Comparison of ENCODE assay signal across 3 cellular contexts in the genomic region with DNA sequence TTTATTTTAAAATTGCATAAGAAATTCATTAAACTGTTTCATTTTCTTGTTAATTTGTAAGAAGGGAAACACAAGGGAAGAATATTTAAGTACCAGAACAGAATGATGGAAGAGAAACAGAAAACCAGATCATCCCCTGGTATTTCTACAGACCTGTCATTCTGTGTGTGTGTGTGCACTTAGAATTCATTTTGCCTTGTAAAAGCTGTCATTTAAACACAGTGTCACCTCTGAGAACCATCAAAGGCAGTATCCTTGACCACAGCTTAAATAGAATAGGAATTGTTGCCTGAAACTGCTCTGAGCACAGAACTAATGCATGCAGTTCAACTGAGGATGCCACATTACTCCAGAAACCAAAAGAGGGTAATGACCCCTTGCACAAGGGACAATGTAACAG.
TF ChIP-seq lines count a peak whose summit lies in the region.

No MANE protein-coding gene starts in this region.

TF ChIP-seq in SK-N-SH treated with all-trans-retinoic acid at 6 μM for 48 hours, 23 proteins besides CTCF, POLR2A, EP300 and RAD21 (continued from another document):
- TF ChIP-seq ZFP30 (CRISPR knock-in tag; IDR thresholded peaks at IDR 0.05) (no peak), CSDC2 (CRISPR knock-in tag; IDR thresholded peaks at IDR 0.05) (no peak), GLIS3 (CRISPR knock-in tag; IDR thresholded peaks at IDR 0.05) (no peak), ZNF8 (CRISPR knock-in tag; IDR thresholded peaks at IDR 0.05) (no peak), RARB (CRISPR knock-in tag; IDR thresholded peaks at IDR 0.05) (no peak)
- TF ChIP-seq, protein P1, sequence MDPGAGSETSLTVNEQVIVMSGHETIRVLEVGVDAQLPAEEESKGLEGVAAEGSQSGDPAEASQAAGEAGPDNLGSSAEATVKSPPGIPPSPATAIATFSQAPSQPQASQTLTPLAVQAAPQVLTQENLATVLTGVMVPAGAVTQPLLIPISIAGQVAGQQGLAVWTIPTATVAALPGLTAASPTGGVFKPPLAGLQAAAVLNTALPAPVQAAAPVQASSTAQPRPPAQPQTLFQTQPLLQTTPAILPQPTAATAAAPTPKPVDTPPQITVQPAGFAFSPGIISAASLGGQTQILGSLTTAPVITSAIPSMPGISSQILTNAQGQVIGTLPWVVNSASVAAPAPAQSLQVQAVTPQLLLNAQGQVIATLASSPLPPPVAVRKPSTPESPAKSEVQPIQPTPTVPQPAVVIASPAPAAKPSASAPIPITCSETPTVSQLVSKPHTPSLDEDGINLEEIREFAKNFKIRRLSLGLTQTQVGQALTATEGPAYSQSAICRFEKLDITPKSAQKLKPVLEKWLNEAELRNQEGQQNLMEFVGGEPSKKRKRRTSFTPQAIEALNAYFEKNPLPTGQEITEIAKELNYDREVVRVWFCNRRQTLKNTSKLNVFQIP (CRISPR knock-in tag; IDR thresholded peaks at IDR 0.05; ENCODE audit: borderline replicate concordance, low read depth) = no peak
- TF ChIP-seq, protein P2, sequence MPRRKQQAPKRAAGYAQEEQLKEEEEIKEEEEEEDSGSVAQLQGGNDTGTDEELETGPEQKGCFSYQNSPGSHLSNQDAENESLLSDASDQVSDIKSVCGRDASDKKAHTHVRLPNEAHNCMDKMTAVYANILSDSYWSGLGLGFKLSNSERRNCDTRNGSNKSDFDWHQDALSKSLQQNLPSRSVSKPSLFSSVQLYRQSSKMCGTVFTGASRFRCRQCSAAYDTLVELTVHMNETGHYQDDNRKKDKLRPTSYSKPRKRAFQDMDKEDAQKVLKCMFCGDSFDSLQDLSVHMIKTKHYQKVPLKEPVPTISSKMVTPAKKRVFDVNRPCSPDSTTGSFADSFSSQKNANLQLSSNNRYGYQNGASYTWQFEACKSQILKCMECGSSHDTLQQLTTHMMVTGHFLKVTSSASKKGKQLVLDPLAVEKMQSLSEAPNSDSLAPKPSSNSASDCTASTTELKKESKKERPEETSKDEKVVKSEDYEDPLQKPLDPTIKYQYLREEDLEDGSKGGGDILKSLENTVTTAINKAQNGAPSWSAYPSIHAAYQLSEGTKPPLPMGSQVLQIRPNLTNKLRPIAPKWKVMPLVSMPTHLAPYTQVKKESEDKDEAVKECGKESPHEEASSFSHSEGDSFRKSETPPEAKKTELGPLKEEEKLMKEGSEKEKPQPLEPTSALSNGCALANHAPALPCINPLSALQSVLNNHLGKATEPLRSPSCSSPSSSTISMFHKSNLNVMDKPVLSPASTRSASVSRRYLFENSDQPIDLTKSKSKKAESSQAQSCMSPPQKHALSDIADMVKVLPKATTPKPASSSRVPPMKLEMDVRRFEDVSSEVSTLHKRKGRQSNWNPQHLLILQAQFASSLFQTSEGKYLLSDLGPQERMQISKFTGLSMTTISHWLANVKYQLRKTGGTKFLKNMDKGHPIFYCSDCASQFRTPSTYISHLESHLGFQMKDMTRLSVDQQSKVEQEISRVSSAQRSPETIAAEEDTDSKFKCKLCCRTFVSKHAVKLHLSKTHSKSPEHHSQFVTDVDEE (CRISPR knock-in tag; IDR thresholded peaks at IDR 0.05) = no peak

TF ChIP-seq in SK-N-SH, 30 proteins besides CTCF, POLR2A, EP300 and RAD21 (continued from another document):
- TF ChIP-seq, protein P3, sequence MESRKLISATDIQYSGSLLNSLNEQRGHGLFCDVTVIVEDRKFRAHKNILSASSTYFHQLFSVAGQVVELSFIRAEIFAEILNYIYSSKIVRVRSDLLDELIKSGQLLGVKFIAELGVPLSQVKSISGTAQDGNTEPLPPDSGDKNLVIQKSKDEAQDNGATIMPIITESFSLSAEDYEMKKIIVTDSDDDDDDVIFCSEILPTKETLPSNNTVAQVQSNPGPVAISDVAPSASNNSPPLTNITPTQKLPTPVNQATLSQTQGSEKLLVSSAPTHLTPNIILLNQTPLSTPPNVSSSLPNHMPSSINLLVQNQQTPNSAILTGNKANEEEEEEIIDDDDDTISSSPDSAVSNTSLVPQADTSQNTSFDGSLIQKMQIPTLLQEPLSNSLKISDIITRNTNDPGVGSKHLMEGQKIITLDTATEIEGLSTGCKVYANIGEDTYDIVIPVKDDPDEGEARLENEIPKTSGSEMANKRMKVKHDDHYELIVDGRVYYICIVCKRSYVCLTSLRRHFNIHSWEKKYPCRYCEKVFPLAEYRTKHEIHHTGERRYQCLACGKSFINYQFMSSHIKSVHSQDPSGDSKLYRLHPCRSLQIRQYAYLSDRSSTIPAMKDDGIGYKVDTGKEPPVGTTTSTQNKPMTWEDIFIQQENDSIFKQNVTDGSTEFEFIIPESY (IDR thresholded peaks at IDR 0.05; ENCODE audit: borderline replicate concordance, low read depth) = no peak
- TF ChIP-seq, protein P4, sequence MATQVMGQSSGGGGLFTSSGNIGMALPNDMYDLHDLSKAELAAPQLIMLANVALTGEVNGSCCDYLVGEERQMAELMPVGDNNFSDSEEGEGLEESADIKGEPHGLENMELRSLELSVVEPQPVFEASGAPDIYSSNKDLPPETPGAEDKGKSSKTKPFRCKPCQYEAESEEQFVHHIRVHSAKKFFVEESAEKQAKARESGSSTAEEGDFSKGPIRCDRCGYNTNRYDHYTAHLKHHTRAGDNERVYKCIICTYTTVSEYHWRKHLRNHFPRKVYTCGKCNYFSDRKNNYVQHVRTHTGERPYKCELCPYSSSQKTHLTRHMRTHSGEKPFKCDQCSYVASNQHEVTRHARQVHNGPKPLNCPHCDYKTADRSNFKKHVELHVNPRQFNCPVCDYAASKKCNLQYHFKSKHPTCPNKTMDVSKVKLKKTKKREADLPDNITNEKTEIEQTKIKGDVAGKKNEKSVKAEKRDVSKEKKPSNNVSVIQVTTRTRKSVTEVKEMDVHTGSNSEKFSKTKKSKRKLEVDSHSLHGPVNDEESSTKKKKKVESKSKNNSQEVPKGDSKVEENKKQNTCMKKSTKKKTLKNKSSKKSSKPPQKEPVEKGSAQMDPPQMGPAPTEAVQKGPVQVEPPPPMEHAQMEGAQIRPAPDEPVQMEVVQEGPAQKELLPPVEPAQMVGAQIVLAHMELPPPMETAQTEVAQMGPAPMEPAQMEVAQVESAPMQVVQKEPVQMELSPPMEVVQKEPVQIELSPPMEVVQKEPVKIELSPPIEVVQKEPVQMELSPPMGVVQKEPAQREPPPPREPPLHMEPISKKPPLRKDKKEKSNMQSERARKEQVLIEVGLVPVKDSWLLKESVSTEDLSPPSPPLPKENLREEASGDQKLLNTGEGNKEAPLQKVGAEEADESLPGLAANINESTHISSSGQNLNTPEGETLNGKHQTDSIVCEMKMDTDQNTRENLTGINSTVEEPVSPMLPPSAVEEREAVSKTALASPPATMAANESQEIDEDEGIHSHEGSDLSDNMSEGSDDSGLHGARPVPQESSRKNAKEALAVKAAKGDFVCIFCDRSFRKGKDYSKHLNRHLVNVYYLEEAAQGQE (IDR thresholded peaks at IDR 0.05; ENCODE audit: low read depth, low read length) = no peak
- no peak for TF ChIP-seq NFIC (IDR thresholded peaks at IDR 0.05; ENCODE audit: borderline replicate concordance)

TF ChIP-seq in neural cell, 6 proteins besides CTCF, POLR2A, EP300 and RAD21:
- TF ChIP-seq, protein P4 (IDR thresholded peaks at IDR 0.05; ENCODE audit: borderline replicate concordance) = no peak
- peak; percentile 75 for TF ChIP-seq POLR2AphosphoS5 (IDR thresholded peaks at IDR 0.05)
